13 cellular contexts compared by ENCODE assay signal in the genomic region with DNA sequence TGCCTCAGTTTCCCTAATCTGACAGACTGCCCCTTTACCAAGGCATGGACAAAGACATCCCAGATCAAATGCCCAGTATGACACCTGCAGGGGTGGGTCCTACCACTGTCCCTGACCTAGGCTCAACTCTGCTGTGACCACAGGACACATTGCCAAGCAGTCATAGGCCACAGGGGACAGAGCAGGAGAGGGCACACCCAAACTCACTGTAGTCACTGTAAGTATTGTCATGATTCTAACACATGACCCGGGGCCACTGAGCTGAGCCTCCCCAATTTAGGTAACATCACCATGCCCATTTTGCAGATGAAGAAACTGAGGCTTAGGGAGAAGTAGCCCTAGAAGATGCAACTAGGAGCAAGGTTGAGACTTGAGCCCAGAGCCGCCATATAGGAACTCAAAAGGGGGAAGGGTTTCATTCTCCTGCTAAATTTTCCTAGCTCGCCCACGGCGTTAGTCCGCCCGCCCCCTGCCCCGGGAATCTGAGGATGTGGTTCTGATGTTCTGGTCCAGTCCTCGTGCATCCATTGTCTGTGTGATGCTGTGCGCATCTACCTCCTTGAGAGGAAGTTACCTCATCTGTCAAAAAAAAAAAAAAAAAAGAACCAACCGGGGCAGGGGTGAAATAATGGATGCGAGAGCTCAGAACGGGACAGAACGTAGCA. TPM values are rescaled to one million over a fixed set of nuclear protein-coding genes. Genes with fewer than 3 reads are reported as not detected.
DNase-seq lines count a peak whose midpoint lies in the region; ATAC-seq and TF ChIP-seq lines count a peak whose summit lies in the region.
"Had no signal": no experiment of that assay in that cellular context is flagged by ENCODE, and none has a peak within 500 bp of the region (broad histone marks: within the 10 kb centered on the region; RNA-seq: fewer than 3 reads in every experiment).

No MANE protein-coding gene starts in this region.

- H3K9me3 ChIP-seq in BLaER1 (no peaks in the 10 kb centered on the region), lower lobe of right lung (no peaks in the 10 kb centered on the region), upper lobe of right lung (no peaks in the 10 kb centered on the region)
- H3K9me3 ChIP-seq: SJCRH30 had no signal

- peak overlapping the region; percentile 86 for H3K4me2 ChIP-seq in BLaER1

- H3K36me3 ChIP-seq in BLaER1 = peaks cover 10% of the 10 kb centered on the region
- H3K36me3 ChIP-seq in lower lobe of right lung = no peaks in the 10 kb centered on the region
- H3K36me3 ChIP-seq in upper lobe of right lung = no peaks in the 10 kb centered on the region

- H3K4me3 ChIP-seq in BLaER1 (no peak overlapping the region), lower lobe of right lung (no peak overlapping the region), upper lobe of right lung (no peak overlapping the region)
- H3K4me3 ChIP-seq: SJCRH30 had no signal

- intact Hi-C loops in lower lobe of right lung (cut with DNase I) = no loop called here
- intact Hi-C loops in upper lobe of right lung (cut with DNase I) = no loop called here

- CTCF ChIA-PET in RWPE1 (lab: Yijun Ruan, JAX) = interaction anchor here (0.5 kb wide), 2 partner anchors 569 to 988 kb away, joined by 3 to 4 read pairs; no protein-coding TSS in a partner anchor

- H3K27ac ChIP-seq in BLaER1 = no peak overlapping the region
- peak overlapping the region; percentile 56 for H3K27ac ChIP-seq in RWPE1
- H3K27ac ChIP-seq in lower lobe of right lung = no peak overlapping the region
- no peak overlapping the region for H3K27ac ChIP-seq in upper lobe of right lung
- H3K27ac ChIP-seq: SJCRH30 had no signal

- no peak for DNase-seq in RWPE1 (ENCODE audit: low spot score)
- peak; percentile 20 for DNase-seq in lower lobe of right lung
- DNase-seq in upper lobe of right lung = peak; percentile 38
- no peak for DNase-seq in NCI-H2029 (lab: John Stamatoyannopoulos, UW)
- DNase-seq: H9, IMR-90, Kasumi-1, NCI-H2029 treated with DMSO at 0.1 percent for 48 hours, NCI-H524, SJCRH30 had no signal

- H4K20me1 ChIP-seq in BLaER1 = peaks cover 96% of the 10 kb centered on the region

- no peak for ATAC-seq in lower lobe of right lung
- no peak for ATAC-seq in upper lobe of right lung
- ATAC-seq in GM21423 (IDR thresholded peaks at IDR 0.05; ENCODE audit: unreplicated experiment) = no peak
- ATAC-seq in HG02970 (IDR thresholded peaks at IDR 0.05; ENCODE audit: low FRiP score, unreplicated experiment) = no peak

- POLR2A ChIA-PET in RWPE1 (lab: Yijun Ruan, JAX; ENCODE audit: low non-redundant PET) = interaction anchor here (0.6 kb wide), 1 partner anchor 145 kb away, joined by 3 read pairs; no protein-coding TSS in a partner anchor

- H3K27me3 ChIP-seq in BLaER1 (no peaks in the 10 kb centered on the region), lower lobe of right lung (ENCODE audit: low read depth) (no peaks in the 10 kb centered on the region), upper lobe of right lung (no peaks in the 10 kb centered on the region)
- H3K27me3 ChIP-seq: SJCRH30 had no signal

- H3K4me1 ChIP-seq in BLaER1 (peaks cover 100% of the 10 kb centered on the region), lower lobe of right lung (peaks cover 14% of the 10 kb centered on the region), upper lobe of right lung (no peaks in the 10 kb centered on the region)
- H3K4me1 ChIP-seq: SJCRH30 had no signal

- no peak for TF ChIP-seq CTCF in RWPE1 (conservative IDR thresholded peaks at IDR 0.05; ENCODE audit: low read depth)
- no peak for TF ChIP-seq CTCF in lower lobe of right lung (IDR thresholded peaks at IDR 0.05)
- TF ChIP-seq CTCF in upper lobe of right lung (IDR thresholded peaks at IDR 0.05) = no peak

- H3K9ac ChIP-seq in BLaER1 = no peak overlapping the region

RNA-seq across cellular contexts. Expression of gene PMEPA1, which starts 44.8 kb away (rescaled TPM):
- total RNA-seq in lower lobe of right lung (26.9 TPM), upper lobe of right lung (49.1 TPM)

RNA-seq across cellular contexts. Expression of gene ZBP1, which starts 44.8 kb away (rescaled TPM):
- total RNA-seq in lower lobe of right lung (5.8 TPM), upper lobe of right lung (2.7 TPM)
- total RNA-seq: H9, IMR-90 had no signal

Comparison
In these comparisons a context has a peak if more than half of its experiments do, and no peak if none do; other contexts are left out.
1. DNase-seq: peak in lower lobe of right lung (single experiment) and upper lobe of right lung (single experiment); none in RWPE1 (single experiment) and NCI-H2029 (single experiment).